Comparison of ENCODE assay signal across 14 cellular contexts in the genomic region with DNA sequence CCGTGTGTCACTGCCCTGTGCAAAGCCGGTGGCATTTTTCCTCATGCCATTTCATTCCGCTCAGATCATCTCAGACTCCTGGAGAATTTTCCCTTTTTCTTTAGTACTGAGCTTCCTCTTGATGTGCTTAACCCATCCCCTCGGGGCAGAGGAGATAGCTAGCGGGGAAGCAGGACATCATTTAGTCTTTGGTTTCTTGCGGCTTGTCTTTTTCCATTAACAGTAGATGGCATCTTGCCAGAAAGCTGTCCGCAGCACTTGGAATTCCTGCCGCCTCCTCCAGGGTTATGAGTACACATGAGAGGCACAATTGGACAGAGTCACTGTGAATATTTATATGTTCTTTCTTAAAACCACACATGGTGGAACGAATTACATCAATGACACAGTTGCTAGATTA.
DNase-seq lines count a peak whose midpoint lies in the region; TF ChIP-seq lines count a peak whose summit lies in the region.
"Had no signal": no experiment of that assay in that cellular context is flagged by ENCODE, and none has a peak within 500 bp of the region (broad histone marks: within the 10 kb centered on the region; RNA-seq: fewer than 3 reads in every experiment).

No MANE protein-coding gene starts in this region.

- H3K36me3 ChIP-seq in BLaER1 treated with 17β-estradiol and CSF1 and Interleukin-3, amounts not matched to agents 10 nM and 100 nM = no peaks in the 10 kb centered on the region
- peaks cover 2% of the 10 kb centered on the region for H3K36me3 ChIP-seq in brain microvascular endothelial cell (replicated peaks)
- no peaks in the 10 kb centered on the region for H3K36me3 ChIP-seq in liver (ENCODE audit: control insufficient read depth in 4 of 4, insufficient read depth in 3 of 4, low read depth in 1 of 4, low read length in 3 of 4)

- 32% methylated on average over 9 of the region's 9 CpGs for WGBS in liver

- no peak overlapping the region for H3K4me3 ChIP-seq in BLaER1 treated with 17β-estradiol and CSF1 and Interleukin-3, amounts not matched to agents 10 nM and 100 nM
- no peak overlapping the region for H3K4me3 ChIP-seq in brain microvascular endothelial cell (ENCODE audit: low read depth, low read length)
- H3K4me3 ChIP-seq in liver (ENCODE audit: low read depth in 1 of 3, low read length in 3 of 3) = no peak overlapping the region

- DNase-seq in NCI-H2107 (lab: John Stamatoyannopoulos, UW) (peak; percentile 24), brain microvascular endothelial cell (peak; percentile 51), NCI-H524 treated with DMSO at 0.1 percent for 48 hours (lab: John Stamatoyannopoulos, UW) (no peak), cortex of kidney (lab: John Stamatoyannopoulos, UW) (no peak)
- DNase-seq in stimulated activated naive CD4-positive, alpha-beta T cell (lab: John Stamatoyannopoulos, UW) = no peak
- DNase-seq in central memory CD4-positive, alpha-beta T cell = no peak
- DNase-seq: amygdala; CD4-positive, alpha-beta memory T cell; hypothalamus; NCI-H2081; nucleus accumbens; WERI-Rb-1 had no signal

- in situ Hi-C loops in brain microvascular endothelial cell (cut with HindIII; ENCODE audit: low pct_ligation_motif_present, low sequenced_read_pairs) = no loop called here

- peak overlapping the region in 9 of 11 experiments; percentile 10 to 92 (median 76); a peak in 17 of 22 replicates for H3K4me2 ChIP-seq in BLaER1 treated with 17β-estradiol and CSF1 and Interleukin-3, amounts not matched to agents 10 nM and 100 nM

- H3K9ac ChIP-seq in BLaER1 treated with 17β-estradiol and CSF1 and Interleukin-3, amounts not matched to agents 10 nM and 100 nM = peak overlapping the region in 2 of 11 experiments; percentile 10 to 17; a peak in 2 of 22 replicates
- H3K9ac ChIP-seq in liver (ENCODE audit: low read depth in 1 of 2, low read length in 2 of 2) = peak overlapping the region; percentile 56 to 80

- no peaks in the 10 kb centered on the region for H3K9me3 ChIP-seq in BLaER1 treated with 17β-estradiol and CSF1 and Interleukin-3, amounts not matched to agents 10 nM and 100 nM (replicated peaks in 1 of 11)
- H3K9me3 ChIP-seq in liver (ENCODE audit: control insufficient read depth in 4 of 4, low read length in 3 of 4) = no peaks in the 10 kb centered on the region

- H3K27ac ChIP-seq in BLaER1 treated with 17β-estradiol and CSF1 and Interleukin-3, amounts not matched to agents 10 nM and 100 nM = peak overlapping the region in 2 of 11 experiments; percentile 8 to 35; a peak in 2 of 22 replicates
- H3K27ac ChIP-seq in brain microvascular endothelial cell = no peak overlapping the region
- peak overlapping the region; percentile 86 to 90 for H3K27ac ChIP-seq in liver (ENCODE audit: low read depth in 1 of 2, low read length in 2 of 2)
- H3K27ac ChIP-seq: WERI-Rb-1 had no signal

- no peaks in the 10 kb centered on the region; a peak in 1 of 22 replicates for H3K27me3 ChIP-seq in BLaER1 treated with 17β-estradiol and CSF1 and Interleukin-3, amounts not matched to agents 10 nM and 100 nM
- H3K27me3 ChIP-seq in brain microvascular endothelial cell (replicated peaks) = no peaks in the 10 kb centered on the region
- no peaks in the 10 kb centered on the region for H3K27me3 ChIP-seq in liver (ENCODE audit: control insufficient read depth in 4 of 4, insufficient read depth in 4 of 4, low read length in 3 of 4)

- peak; percentile 22 for TF ChIP-seq CTCF in brain microvascular endothelial cell (IDR thresholded peaks at IDR 0.05; ENCODE audit: low read depth, low read length, missing control alignments)
- peak; percentile 16 for TF ChIP-seq CTCF in liver (IDR thresholded peaks at IDR 0.05; ENCODE audit: low read depth, low read length, missing input control)

- H3K4me1 ChIP-seq in BLaER1 treated with 17β-estradiol and CSF1 and Interleukin-3, amounts not matched to agents 10 nM and 100 nM = peaks cover 26 to 100% (median 100%) of the 10 kb centered on the region in 10 experiments
- peaks cover 7 to 79% (median 57%) of the 10 kb centered on the region in 4 donors for H3K4me1 ChIP-seq in liver (ENCODE audit: control insufficient read depth in 4 of 4, insufficient read depth in 4 of 4, low read length in 3 of 4)

- TF ChIP-seq RAD21 in liver (IDR thresholded peaks at IDR 0.05) = peak; percentile 20 to 47

- H4K20me1 ChIP-seq in BLaER1 treated with 17β-estradiol and CSF1 and Interleukin-3, amounts not matched to agents 10 nM and 100 nM = no peaks in the 10 kb centered on the region; a peak in 1 of 22 replicates

TF ChIP-seq in liver, 16 proteins besides CTCF, POLR2A, EP300 and RAD21:
- TF ChIP-seq, protein P1, sequence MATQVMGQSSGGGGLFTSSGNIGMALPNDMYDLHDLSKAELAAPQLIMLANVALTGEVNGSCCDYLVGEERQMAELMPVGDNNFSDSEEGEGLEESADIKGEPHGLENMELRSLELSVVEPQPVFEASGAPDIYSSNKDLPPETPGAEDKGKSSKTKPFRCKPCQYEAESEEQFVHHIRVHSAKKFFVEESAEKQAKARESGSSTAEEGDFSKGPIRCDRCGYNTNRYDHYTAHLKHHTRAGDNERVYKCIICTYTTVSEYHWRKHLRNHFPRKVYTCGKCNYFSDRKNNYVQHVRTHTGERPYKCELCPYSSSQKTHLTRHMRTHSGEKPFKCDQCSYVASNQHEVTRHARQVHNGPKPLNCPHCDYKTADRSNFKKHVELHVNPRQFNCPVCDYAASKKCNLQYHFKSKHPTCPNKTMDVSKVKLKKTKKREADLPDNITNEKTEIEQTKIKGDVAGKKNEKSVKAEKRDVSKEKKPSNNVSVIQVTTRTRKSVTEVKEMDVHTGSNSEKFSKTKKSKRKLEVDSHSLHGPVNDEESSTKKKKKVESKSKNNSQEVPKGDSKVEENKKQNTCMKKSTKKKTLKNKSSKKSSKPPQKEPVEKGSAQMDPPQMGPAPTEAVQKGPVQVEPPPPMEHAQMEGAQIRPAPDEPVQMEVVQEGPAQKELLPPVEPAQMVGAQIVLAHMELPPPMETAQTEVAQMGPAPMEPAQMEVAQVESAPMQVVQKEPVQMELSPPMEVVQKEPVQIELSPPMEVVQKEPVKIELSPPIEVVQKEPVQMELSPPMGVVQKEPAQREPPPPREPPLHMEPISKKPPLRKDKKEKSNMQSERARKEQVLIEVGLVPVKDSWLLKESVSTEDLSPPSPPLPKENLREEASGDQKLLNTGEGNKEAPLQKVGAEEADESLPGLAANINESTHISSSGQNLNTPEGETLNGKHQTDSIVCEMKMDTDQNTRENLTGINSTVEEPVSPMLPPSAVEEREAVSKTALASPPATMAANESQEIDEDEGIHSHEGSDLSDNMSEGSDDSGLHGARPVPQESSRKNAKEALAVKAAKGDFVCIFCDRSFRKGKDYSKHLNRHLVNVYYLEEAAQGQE (IDR thresholded peaks at IDR 0.05) = peak; percentile 70
- peak; percentile 9 for TF ChIP-seq SP1 (IDR thresholded peaks at IDR 0.05)
- TF ChIP-seq, protein P2, sequence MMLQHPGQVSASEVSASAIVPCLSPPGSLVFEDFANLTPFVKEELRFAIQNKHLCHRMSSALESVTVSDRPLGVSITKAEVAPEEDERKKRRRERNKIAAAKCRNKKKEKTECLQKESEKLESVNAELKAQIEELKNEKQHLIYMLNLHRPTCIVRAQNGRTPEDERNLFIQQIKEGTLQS (IDR thresholded peaks at IDR 0.05) = no peak

Comparison
In these comparisons a context has a peak if more than half of its experiments do, and no peak if none do; other contexts are left out.
1. DNase-seq: peak in NCI-H2107 (single experiment) and brain microvascular endothelial cell (single experiment); none in stimulated activated naive CD4-positive, alpha-beta T cell (0 of 6), NCI-H524 treated with DMSO at 0.1 percent for 48 hours (single experiment), cortex of kidney (single experiment) and central memory CD4-positive, alpha-beta T cell (single experiment).